In the genomic region with DNA sequence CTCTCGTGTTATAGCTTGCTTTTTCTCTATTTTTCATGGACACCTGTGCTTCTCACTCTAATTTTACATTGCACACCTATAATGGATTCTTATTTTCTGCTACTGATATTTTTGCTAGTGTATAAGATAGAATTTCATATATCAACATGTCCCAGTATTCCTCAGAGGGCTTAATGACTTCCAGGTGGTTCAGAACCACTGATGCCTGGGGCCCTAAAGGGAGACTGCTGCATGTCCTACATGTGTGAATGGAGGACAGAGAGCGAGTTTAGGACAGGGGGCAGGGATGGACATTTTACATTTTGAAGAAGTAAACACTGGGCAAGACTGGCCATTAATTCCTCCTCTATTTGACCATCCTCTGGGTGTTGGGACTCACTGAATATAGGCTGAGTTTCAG, we compare ENCODE assay signal across 1 cellular context.
TF ChIP-seq lines count a peak whose summit lies in the region.

No MANE protein-coding gene starts in this region.

TF ChIP-seq in SK-N-SH treated with all-trans-retinoic acid at 6 μM for 48 hours, 23 proteins besides CTCF, POLR2A, EP300 and RAD21 (continued from another document):
- TF ChIP-seq, protein P1, sequence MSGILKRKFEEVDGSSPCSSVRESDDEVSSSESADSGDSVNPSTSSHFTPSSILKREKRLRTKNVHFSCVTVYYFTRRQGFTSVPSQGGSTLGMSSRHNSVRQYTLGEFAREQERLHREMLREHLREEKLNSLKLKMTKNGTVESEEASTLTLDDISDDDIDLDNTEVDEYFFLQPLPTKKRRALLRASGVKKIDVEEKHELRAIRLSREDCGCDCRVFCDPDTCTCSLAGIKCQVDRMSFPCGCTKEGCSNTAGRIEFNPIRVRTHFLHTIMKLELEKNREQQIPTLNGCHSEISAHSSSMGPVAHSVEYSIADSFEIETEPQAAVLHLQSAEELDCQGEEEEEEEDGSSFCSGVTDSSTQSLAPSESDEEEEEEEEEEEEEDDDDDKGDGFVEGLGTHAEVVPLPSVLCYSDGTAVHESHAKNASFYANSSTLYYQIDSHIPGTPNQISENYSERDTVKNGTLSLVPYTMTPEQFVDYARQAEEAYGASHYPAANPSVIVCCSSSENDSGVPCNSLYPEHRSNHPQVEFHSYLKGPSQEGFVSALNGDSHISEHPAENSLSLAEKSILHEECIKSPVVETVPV (CRISPR knock-in tag; IDR thresholded peaks at IDR 0.05), result no peak
- TF ChIP-seq, protein P2, sequence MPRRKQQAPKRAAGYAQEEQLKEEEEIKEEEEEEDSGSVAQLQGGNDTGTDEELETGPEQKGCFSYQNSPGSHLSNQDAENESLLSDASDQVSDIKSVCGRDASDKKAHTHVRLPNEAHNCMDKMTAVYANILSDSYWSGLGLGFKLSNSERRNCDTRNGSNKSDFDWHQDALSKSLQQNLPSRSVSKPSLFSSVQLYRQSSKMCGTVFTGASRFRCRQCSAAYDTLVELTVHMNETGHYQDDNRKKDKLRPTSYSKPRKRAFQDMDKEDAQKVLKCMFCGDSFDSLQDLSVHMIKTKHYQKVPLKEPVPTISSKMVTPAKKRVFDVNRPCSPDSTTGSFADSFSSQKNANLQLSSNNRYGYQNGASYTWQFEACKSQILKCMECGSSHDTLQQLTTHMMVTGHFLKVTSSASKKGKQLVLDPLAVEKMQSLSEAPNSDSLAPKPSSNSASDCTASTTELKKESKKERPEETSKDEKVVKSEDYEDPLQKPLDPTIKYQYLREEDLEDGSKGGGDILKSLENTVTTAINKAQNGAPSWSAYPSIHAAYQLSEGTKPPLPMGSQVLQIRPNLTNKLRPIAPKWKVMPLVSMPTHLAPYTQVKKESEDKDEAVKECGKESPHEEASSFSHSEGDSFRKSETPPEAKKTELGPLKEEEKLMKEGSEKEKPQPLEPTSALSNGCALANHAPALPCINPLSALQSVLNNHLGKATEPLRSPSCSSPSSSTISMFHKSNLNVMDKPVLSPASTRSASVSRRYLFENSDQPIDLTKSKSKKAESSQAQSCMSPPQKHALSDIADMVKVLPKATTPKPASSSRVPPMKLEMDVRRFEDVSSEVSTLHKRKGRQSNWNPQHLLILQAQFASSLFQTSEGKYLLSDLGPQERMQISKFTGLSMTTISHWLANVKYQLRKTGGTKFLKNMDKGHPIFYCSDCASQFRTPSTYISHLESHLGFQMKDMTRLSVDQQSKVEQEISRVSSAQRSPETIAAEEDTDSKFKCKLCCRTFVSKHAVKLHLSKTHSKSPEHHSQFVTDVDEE (CRISPR knock-in tag; IDR thresholded peaks at IDR 0.05), result no peak
- TF ChIP-seq RARB (CRISPR knock-in tag; IDR thresholded peaks at IDR 0.05) (no peak), CSDC2 (CRISPR knock-in tag; IDR thresholded peaks at IDR 0.05) (no peak), ZNF8 (CRISPR knock-in tag; IDR thresholded peaks at IDR 0.05) (no peak), ARNTL (CRISPR knock-in tag; IDR thresholded peaks at IDR 0.05; ENCODE audit: borderline replicate concordance, low read depth) (no peak), GLIS3 (CRISPR knock-in tag; IDR thresholded peaks at IDR 0.05) (no peak)
TF ChIP-seq in SK-N-SH treated with all-trans-retinoic acid at 6 μM for 48 hours: peak in this region for 0.
